In genomic region chr20:44887466-44887865, GRCh38 we compare ENCODE assay signal across 8 cellular contexts. TPM values are rescaled to one million over a fixed set of nuclear protein-coding genes. Genes with fewer than 3 reads are reported as not detected.
DNase-seq lines count a peak whose midpoint lies in the region; ATAC-seq and TF ChIP-seq lines count a peak whose summit lies in the region.

No MANE protein-coding gene starts in this region.

- H3K4me3 ChIP-seq in iPS-18c (ENCODE audit: insufficient read depth, low read depth, low read length) (peak overlapping the region; percentile 91; the same call in 1 of the 2 replicates), suprapubic skin (peak overlapping the region; percentile 100)

- H3K9me3 Mint-ChIP-seq in activated T-cell treated with anti-CD3 and anti-CD28 coated beads, Interleukin-2, amount 50 U/mL, for 4 hours, result no peaks in the 10 kb centered on the region
- H3K9me3 Mint-ChIP-seq in activated CD8-positive, alpha-beta T cell treated with anti-CD3 and anti-CD28 coated beads, Interleukin-2, amount 10 ng/mL, durations not matched to agents 7 days and 5 days (ENCODE audit: insufficient read depth), result no peaks in the 10 kb centered on the region

- peak overlapping the region; percentile 98 for H3K4me3 Mint-ChIP-seq in activated T-cell treated with anti-CD3 and anti-CD28 coated beads, Interleukin-2, amount 50 U/mL, for 4 hours
- H3K4me3 Mint-ChIP-seq in activated CD8-positive, alpha-beta T cell treated with anti-CD3 and anti-CD28 coated beads, Interleukin-2, amount 10 ng/mL, durations not matched to agents 7 days and 5 days, result peak overlapping the region; percentile 97

- ATAC-seq in activated T-cell treated with anti-CD3 and anti-CD28 coated beads, Interleukin-2, amount 50 U/mL, for 4 hours, result no peak
- ATAC-seq in activated CD8-positive, alpha-beta T cell treated with anti-CD3 and anti-CD28 coated beads, Interleukin-2, amount 10 ng/mL, durations not matched to agents 7 days and 5 days, result no peak
- ATAC-seq in HG02870 (IDR thresholded peaks at IDR 0.05; ENCODE audit: unreplicated experiment), result no peak

- H3K27me3 ChIP-seq in suprapubic skin, result no peaks in the 10 kb centered on the region

- no peak for TF ChIP-seq EP300 in suprapubic skin (IDR thresholded peaks at IDR 0.05)

- H3K27me3 Mint-ChIP-seq in activated T-cell treated with anti-CD3 and anti-CD28 coated beads, Interleukin-2, amount 50 U/mL, for 4 hours (ENCODE audit: low read depth), result no peaks in the 10 kb centered on the region
- no peaks in the 10 kb centered on the region for H3K27me3 Mint-ChIP-seq in activated CD8-positive, alpha-beta T cell treated with anti-CD3 and anti-CD28 coated beads, Interleukin-2, amount 10 ng/mL, durations not matched to agents 7 days and 5 days (ENCODE audit: low read depth)

- CTCF ChIA-PET in activated CD8-positive, alpha-beta T cell treated with anti-CD3 and anti-CD28 coated beads, Interleukin-2, amount 10 ng/mL, durations not matched to agents 7 days and 5 days (lab: Charles Lee), result interaction anchor here (0.9 to 2.8 kb wide), 9 partner anchors 9 to 209 kb away, joined by 3 to 8 read pairs (median 5); partner anchors contain the start of gene TOMM34

- H3K27ac ChIP-seq in suprapubic skin, result no peak overlapping the region

- no peak for TF ChIP-seq POLR2A in suprapubic skin (IDR thresholded peaks at IDR 0.05)

- TF ChIP-seq CTCF in suprapubic skin (IDR thresholded peaks at IDR 0.05), result no peak

- peaks cover 65% of the 10 kb centered on the region for H3K4me1 ChIP-seq in suprapubic skin

- DNase-seq in activated T-cell treated with anti-CD3 and anti-CD28 coated beads, Interleukin-2, amount 50 U/mL, for 4 hours, result no peak
- no peak for DNase-seq in activated T-cell treated with anti-CD3 and anti-CD28 coated beads, Interleukin-2, amount 50 U/mL, for 1 hour
- no peak for DNase-seq in activated CD8-positive, alpha-beta T cell treated with anti-CD3 and anti-CD28 coated beads, Interleukin-2, amount 10 ng/mL, durations not matched to agents 7 days and 5 days
- DNase-seq in suprapubic skin (ENCODE audit: low spot score in 2 of 2) (no peak), cortex of kidney (lab: John Stamatoyannopoulos, UW) (no peak)
- DNase-seq in stimulated activated CD4-positive, alpha-beta T cell treated with anti-CD3 and anti-CD28 coated beads, Interleukin-2, amount 100 ng/mL, for 48 hours, result no peak

- 43% methylated on average over 4 of the region's 4 CpGs for WGBS in suprapubic skin

- H3K27ac Mint-ChIP-seq in activated CD8-positive, alpha-beta T cell treated with anti-CD3 and anti-CD28 coated beads, Interleukin-2, amount 10 ng/mL, durations not matched to agents 7 days and 5 days, result peak overlapping the region; percentile 94

- H3K36me3 Mint-ChIP-seq in activated T-cell treated with anti-CD3 and anti-CD28 coated beads, Interleukin-2, amount 50 U/mL, for 4 hours (ENCODE audit: insufficient read depth), result peaks cover 18% of the 10 kb centered on the region
- peaks cover 51% of the 10 kb centered on the region for H3K36me3 Mint-ChIP-seq in activated CD8-positive, alpha-beta T cell treated with anti-CD3 and anti-CD28 coated beads, Interleukin-2, amount 10 ng/mL, durations not matched to agents 7 days and 5 days (ENCODE audit: low read depth)

- H3K36me3 ChIP-seq in suprapubic skin, result no peaks in the 10 kb centered on the region

- H3K9me3 ChIP-seq in iPS-18c (ENCODE audit: control insufficient read depth, insufficient read depth, low read length) (no peaks in the 10 kb centered on the region), suprapubic skin (no peaks in the 10 kb centered on the region)

- POLR2A ChIA-PET in activated CD8-positive, alpha-beta T cell treated with anti-CD3 and anti-CD28 coated beads, Interleukin-2, amount 10 ng/mL, durations not matched to agents 7 days and 5 days (lab: Charles Lee), result interaction anchor here (1.0 to 1.6 kb wide), 3 partner anchors 22 to 72 kb away, joined by 3 to 7 read pairs (median 5); partner anchors contain the start of genes PABPC1L and TOMM34

- H3K4me1 Mint-ChIP-seq in activated T-cell treated with anti-CD3 and anti-CD28 coated beads, Interleukin-2, amount 50 U/mL, for 4 hours (ENCODE audit: low read depth), result peaks cover 72% of the 10 kb centered on the region
- peaks cover 65% of the 10 kb centered on the region for H3K4me1 Mint-ChIP-seq in activated CD8-positive, alpha-beta T cell treated with anti-CD3 and anti-CD28 coated beads, Interleukin-2, amount 10 ng/mL, durations not matched to agents 7 days and 5 days (ENCODE audit: low read depth)

RNA-seq across cellular contexts. Expression of gene YWHAB, which starts 2.0 kb away (rescaled TPM):
- total RNA-seq in activated T-cell treated with anti-CD3 and anti-CD28 coated beads, Interleukin-2, amount 50 U/mL, for 4 hours, result 100 to 1,000 TPM; 278 to 293 (median 280) TPM
- 100 to 1,000 TPM; 228 to 235 TPM for total RNA-seq in activated CD8-positive, alpha-beta T cell treated with anti-CD3 and anti-CD28 coated beads, Interleukin-2, amount 10 ng/mL, durations not matched to agents 7 days and 5 days
- total RNA-seq in suprapubic skin, result 100 to 1,000 TPM in 3 of 4 donors, 10 to 100 TPM in 1; 79.7 to 135 (median 129) TPM

RNA-seq across cellular contexts. Expression of gene PABPC1L, which starts 22.4 kb away (rescaled TPM):
- 10 to 100 TPM; 46.2 to 63.0 (median 50.2) TPM for total RNA-seq in activated T-cell treated with anti-CD3 and anti-CD28 coated beads, Interleukin-2, amount 50 U/mL, for 4 hours
- 100 to 1,000 TPM in 1 of 2 experiments, 10 to 100 TPM in 1; 90.0 to 103 TPM for total RNA-seq in activated CD8-positive, alpha-beta T cell treated with anti-CD3 and anti-CD28 coated beads, Interleukin-2, amount 10 ng/mL, durations not matched to agents 7 days and 5 days
- total RNA-seq in suprapubic skin, result 10 to 100 TPM; 11.7 to 61.1 (median 19.4) TPM
